1 cellular context compared by ENCODE assay signal in the genomic region with DNA sequence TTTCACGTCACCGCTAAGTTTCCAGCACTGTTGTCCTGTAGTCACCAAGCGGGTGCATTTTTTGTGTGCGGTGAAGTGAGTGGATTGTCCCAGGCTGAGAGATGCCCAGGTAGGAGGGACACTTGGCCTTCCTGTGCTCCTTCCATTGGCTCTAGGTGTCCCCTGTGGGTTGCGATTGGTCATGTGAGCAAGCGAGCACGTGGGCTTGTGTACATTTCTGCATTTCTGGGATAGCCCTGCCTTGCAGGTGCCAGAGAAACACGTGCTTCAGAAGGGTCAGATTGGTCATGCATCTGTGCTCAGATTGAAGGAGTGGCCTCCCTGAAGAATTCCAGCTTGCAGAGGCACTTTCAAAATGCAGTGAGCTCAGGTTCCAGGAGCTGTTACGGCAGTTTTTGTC.
TF ChIP-seq lines count a peak whose summit lies in the region.

No MANE protein-coding gene starts in this region.

TF ChIP-seq in HepG2, 621 proteins besides CTCF, POLR2A, EP300 and RAD21 (continued from another document and continues in another):
- TF ChIP-seq, protein P1, sequence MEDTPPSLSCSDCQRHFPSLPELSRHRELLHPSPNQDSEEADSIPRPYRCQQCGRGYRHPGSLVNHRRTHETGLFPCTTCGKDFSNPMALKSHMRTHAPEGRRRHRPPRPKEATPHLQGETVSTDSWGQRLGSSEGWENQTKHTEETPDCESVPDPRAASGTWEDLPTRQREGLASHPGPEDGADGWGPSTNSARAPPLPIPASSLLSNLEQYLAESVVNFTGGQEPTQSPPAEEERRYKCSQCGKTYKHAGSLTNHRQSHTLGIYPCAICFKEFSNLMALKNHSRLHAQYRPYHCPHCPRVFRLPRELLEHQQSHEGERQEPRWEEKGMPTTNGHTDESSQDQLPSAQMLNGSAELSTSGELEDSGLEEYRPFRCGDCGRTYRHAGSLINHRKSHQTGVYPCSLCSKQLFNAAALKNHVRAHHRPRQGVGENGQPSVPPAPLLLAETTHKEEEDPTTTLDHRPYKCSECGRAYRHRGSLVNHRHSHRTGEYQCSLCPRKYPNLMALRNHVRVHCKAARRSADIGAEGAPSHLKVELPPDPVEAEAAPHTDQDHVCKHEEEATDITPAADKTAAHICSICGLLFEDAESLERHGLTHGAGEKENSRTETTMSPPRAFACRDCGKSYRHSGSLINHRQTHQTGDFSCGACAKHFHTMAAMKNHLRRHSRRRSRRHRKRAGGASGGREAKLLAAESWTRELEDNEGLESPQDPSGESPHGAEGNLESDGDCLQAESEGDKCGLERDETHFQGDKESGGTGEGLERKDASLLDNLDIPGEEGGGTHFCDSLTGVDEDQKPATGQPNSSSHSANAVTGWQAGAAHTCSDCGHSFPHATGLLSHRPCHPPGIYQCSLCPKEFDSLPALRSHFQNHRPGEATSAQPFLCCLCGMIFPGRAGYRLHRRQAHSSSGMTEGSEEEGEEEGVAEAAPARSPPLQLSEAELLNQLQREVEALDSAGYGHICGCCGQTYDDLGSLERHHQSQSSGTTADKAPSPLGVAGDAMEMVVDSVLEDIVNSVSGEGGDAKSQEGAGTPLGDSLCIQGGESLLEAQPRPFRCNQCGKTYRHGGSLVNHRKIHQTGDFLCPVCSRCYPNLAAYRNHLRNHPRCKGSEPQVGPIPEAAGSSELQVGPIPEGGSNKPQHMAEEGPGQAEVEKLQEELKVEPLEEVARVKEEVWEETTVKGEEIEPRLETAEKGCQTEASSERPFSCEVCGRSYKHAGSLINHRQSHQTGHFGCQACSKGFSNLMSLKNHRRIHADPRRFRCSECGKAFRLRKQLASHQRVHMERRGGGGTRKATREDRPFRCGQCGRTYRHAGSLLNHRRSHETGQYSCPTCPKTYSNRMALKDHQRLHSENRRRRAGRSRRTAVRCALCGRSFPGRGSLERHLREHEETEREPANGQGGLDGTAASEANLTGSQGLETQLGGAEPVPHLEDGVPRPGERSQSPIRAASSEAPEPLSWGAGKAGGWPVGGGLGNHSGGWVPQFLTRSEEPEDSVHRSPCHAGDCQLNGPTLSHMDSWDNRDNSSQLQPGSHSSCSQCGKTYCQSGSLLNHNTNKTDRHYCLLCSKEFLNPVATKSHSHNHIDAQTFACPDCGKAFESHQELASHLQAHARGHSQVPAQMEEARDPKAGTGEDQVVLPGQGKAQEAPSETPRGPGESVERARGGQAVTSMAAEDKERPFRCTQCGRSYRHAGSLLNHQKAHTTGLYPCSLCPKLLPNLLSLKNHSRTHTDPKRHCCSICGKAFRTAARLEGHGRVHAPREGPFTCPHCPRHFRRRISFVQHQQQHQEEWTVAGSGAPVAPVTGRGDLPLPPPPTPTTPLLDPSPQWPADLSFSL (CRISPR knock-in tag; IDR thresholded peaks at IDR 0.05), result no peak
- 0 out of 2 replicates have a peak, but pooled peaks have one; percentile 42 for TF ChIP-seq ZNF501 (CRISPR knock-in tag; IDR thresholded peaks at IDR 0.05)
- TF ChIP-seq HIVEP1 (CRISPR knock-in tag; IDR thresholded peaks at IDR 0.05), result 0 out of 2 replicates have a peak, but pooled peaks have one; percentile 23
- no peak for TF ChIP-seq ZSCAN25 (CRISPR knock-in tag; IDR thresholded peaks at IDR 0.05)
- TF ChIP-seq FOXA3 (CRISPR knock-in tag; IDR thresholded peaks at IDR 0.05), result peak; percentile 72
- TF ChIP-seq ZNF253 (CRISPR knock-in tag; IDR thresholded peaks at IDR 0.05; ENCODE audit: borderline replicate concordance), result no peak
- TF ChIP-seq KDM5B (CRISPR knock-in tag; IDR thresholded peaks at IDR 0.05; ENCODE audit: borderline replicate concordance), result 0 out of 2 replicates have a peak, but pooled peaks have one; percentile 17
- TF ChIP-seq ZNF75D (CRISPR knock-in tag; IDR thresholded peaks at IDR 0.05; ENCODE audit: borderline replicate concordance), result no peak
- TF ChIP-seq, protein P2, sequence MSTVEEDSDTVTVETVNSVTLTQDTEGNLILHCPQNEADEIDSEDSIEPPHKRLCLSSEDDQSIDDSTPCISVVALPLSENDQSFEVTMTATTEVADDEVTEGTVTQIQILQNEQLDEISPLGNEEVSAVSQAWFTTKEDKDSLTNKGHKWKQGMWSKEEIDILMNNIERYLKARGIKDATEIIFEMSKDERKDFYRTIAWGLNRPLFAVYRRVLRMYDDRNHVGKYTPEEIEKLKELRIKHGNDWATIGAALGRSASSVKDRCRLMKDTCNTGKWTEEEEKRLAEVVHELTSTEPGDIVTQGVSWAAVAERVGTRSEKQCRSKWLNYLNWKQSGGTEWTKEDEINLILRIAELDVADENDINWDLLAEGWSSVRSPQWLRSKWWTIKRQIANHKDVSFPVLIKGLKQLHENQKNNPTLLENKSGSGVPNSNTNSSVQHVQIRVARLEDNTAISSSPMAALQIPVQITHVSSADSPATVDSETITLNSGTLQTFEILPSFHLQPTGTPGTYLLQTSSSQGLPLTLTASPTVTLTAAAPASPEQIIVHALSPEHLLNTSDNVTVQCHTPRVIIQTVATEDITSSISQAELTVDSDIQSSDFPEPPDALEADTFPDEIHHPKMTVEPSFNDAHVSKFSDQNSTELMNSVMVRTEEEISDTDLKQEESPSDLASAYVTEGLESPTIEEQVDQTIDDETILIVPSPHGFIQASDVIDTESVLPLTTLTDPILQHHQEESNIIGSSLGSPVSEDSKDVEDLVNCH (CRISPR knock-in tag; IDR thresholded peaks at IDR 0.05), result no peak
- TF ChIP-seq CBX5 (CRISPR knock-in tag; IDR thresholded peaks at IDR 0.05; ENCODE audit: borderline replicate concordance), result 0 out of 2 replicates have a peak, but pooled peaks have one; percentile 21
- TF ChIP-seq, protein P3, sequence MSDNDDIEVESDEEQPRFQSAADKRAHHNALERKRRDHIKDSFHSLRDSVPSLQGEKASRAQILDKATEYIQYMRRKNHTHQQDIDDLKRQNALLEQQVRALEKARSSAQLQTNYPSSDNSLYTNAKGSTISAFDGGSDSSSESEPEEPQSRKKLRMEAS (IDR thresholded peaks at IDR 0.05), result peak; percentile 92
- no peak for TF ChIP-seq SP4 (CRISPR knock-in tag; IDR thresholded peaks at IDR 0.05)
- no peak for TF ChIP-seq SP1 (IDR thresholded peaks at IDR 0.05)
- no peak for TF ChIP-seq SP1 (CRISPR knock-in tag; IDR thresholded peaks at IDR 0.05)
- TF ChIP-seq SMC3 (IDR thresholded peaks at IDR 0.05; ENCODE audit: low read length), result no peak
- TF ChIP-seq PCBP2 (optimal IDR thresholded peaks at IDR 0.05; ENCODE audit: low read depth, low read length, poor library complexity, severe bottlenecking), result no peak
- no peak for TF ChIP-seq SP140L (CRISPR knock-in tag; IDR thresholded peaks at IDR 0.05; ENCODE audit: borderline replicate concordance)
- TF ChIP-seq SIN3B (IDR thresholded peaks at IDR 0.05; ENCODE audit: low read length), result no peak
- no peak for TF ChIP-seq ZNF7 (CRISPR knock-in tag; IDR thresholded peaks at IDR 0.05)
- TF ChIP-seq GATAD1 (CRISPR knock-in tag; IDR thresholded peaks at IDR 0.05), result 0 out of 2 replicates have a peak, but pooled peaks have one; percentile 45
- TF ChIP-seq, protein P4, sequence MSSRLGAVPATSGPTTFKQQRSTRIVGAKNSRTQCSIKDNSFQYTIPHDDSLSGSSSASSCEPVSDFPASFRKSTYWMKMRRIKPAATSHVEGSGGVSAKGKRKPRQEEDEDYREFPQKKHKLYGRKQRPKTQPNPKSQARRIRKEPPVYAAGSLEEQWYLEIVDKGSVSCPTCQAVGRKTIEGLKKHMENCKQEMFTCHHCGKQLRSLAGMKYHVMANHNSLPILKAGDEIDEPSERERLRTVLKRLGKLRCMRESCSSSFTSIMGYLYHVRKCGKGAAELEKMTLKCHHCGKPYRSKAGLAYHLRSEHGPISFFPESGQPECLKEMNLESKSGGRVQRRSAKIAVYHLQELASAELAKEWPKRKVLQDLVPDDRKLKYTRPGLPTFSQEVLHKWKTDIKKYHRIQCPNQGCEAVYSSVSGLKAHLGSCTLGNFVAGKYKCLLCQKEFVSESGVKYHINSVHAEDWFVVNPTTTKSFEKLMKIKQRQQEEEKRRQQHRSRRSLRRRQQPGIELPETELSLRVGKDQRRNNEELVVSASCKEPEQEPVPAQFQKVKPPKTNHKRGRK (CRISPR knock-in tag; IDR thresholded peaks at IDR 0.05), result no peak
- TF ChIP-seq FOXA1 (IDR thresholded peaks at IDR 0.05), result no peak
- peak; percentile 93 for TF ChIP-seq FOXA1 (CRISPR knock-in tag; IDR thresholded peaks at IDR 0.05)
- TF ChIP-seq, protein P5, sequence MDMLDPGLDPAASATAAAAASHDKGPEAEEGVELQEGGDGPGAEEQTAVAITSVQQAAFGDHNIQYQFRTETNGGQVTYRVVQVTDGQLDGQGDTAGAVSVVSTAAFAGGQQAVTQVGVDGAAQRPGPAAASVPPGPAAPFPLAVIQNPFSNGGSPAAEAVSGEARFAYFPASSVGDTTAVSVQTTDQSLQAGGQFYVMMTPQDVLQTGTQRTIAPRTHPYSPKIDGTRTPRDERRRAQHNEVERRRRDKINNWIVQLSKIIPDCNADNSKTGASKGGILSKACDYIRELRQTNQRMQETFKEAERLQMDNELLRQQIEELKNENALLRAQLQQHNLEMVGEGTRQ (IDR thresholded peaks at IDR 0.05; ENCODE audit: low read depth, low read length), result peak; percentile 88
- TF ChIP-seq, protein P5 (CRISPR knock-in tag; IDR thresholded peaks at IDR 0.05; ENCODE audit: borderline replicate concordance), result peak; percentile 77; the same call in 1 of the 2 replicates
- no peak for TF ChIP-seq ZNF570 (CRISPR knock-in tag; IDR thresholded peaks at IDR 0.05; ENCODE audit: borderline replicate concordance)
- no peak for TF ChIP-seq SP5 (CRISPR knock-in tag; IDR thresholded peaks at IDR 0.05; ENCODE audit: borderline replicate concordance, low read depth)
- TF ChIP-seq, protein P6, sequence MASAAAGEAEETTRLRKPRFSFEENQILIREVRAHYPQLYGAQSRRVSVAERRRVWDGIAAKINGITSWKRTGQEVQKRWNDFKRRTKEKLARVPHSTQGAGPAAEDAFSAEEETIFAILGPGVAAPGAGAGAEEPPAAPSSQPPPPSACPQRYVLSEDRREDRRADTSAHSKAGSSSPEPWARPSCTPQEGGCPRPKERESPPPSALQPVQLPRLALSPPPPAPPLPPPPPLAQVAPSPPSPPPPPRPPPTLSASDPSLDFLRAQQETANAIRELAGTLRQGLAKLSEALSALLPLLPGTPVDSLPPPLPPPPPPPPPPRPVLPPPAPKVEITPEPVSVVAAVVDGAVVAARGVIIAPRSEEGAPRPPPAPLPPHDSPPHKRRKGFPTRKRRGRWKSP (CRISPR knock-in tag; IDR thresholded peaks at IDR 0.05), result no peak
- no peak for TF ChIP-seq HNRNPUL1 (IDR thresholded peaks at IDR 0.05; ENCODE audit: low read depth, low read length)
- no peak for TF ChIP-seq ZNF839 (CRISPR knock-in tag; IDR thresholded peaks at IDR 0.05; ENCODE audit: borderline replicate concordance)
- TF ChIP-seq PAX8 (CRISPR knock-in tag; IDR thresholded peaks at IDR 0.05; ENCODE audit: borderline replicate concordance), result no peak
- TF ChIP-seq NFE2L1 (CRISPR knock-in tag; IDR thresholded peaks at IDR 0.05; ENCODE audit: borderline replicate concordance), result no peak
- no peak for TF ChIP-seq RFX1 (IDR thresholded peaks at IDR 0.05)
- peak; percentile 58; the same call in 1 of the 2 replicates for TF ChIP-seq MXD4 (CRISPR knock-in tag; IDR thresholded peaks at IDR 0.05)
- TF ChIP-seq HDAC6 (IDR thresholded peaks at IDR 0.05; ENCODE audit: low read depth, low read length), result no peak
- peak; percentile 64; the same call in 1 of the 2 replicates for TF ChIP-seq KAT8 (CRISPR knock-in tag; IDR thresholded peaks at IDR 0.05)
- TF ChIP-seq CREB1 (IDR thresholded peaks at IDR 0.05), result peak; percentile 49
- no peak for TF ChIP-seq CREB1 (CRISPR knock-in tag; IDR thresholded peaks at IDR 0.05)
- no peak for TF ChIP-seq ZNF678 (CRISPR knock-in tag; IDR thresholded peaks at IDR 0.05)
- TF ChIP-seq, protein P7, sequence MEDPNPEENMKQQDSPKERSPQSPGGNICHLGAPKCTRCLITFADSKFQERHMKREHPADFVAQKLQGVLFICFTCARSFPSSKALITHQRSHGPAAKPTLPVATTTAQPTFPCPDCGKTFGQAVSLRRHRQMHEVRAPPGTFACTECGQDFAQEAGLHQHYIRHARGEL (CRISPR knock-in tag; IDR thresholded peaks at IDR 0.05), result no peak
- peak; percentile 59 for TF ChIP-seq NFYC (CRISPR knock-in tag; IDR thresholded peaks at IDR 0.05)
- TF ChIP-seq YEATS2 (CRISPR knock-in tag; IDR thresholded peaks at IDR 0.05; ENCODE audit: borderline replicate concordance), result 0 out of 2 replicates have a peak, but pooled peaks have one; percentile 19
- TF ChIP-seq NR2F6 (IDR thresholded peaks at IDR 0.05), result no peak
- peak; percentile 38; the same call in 1 of the 2 replicates for TF ChIP-seq NR2F6 (CRISPR knock-in tag; IDR thresholded peaks at IDR 0.05)
- no peak for TF ChIP-seq CBX2 (IDR thresholded peaks at IDR 0.05; ENCODE audit: low read depth, low read length)
- TF ChIP-seq CBX2 (CRISPR knock-in tag; IDR thresholded peaks at IDR 0.05; ENCODE audit: low read depth), result no peak
- no peak for TF ChIP-seq EEA1 (CRISPR knock-in tag; IDR thresholded peaks at IDR 0.05; ENCODE audit: borderline replicate concordance)
- 0 out of 2 replicates have a peak, but pooled peaks have one; percentile 10 for TF ChIP-seq RARA (CRISPR knock-in tag; IDR thresholded peaks at IDR 0.05)
- TF ChIP-seq, protein P8, sequence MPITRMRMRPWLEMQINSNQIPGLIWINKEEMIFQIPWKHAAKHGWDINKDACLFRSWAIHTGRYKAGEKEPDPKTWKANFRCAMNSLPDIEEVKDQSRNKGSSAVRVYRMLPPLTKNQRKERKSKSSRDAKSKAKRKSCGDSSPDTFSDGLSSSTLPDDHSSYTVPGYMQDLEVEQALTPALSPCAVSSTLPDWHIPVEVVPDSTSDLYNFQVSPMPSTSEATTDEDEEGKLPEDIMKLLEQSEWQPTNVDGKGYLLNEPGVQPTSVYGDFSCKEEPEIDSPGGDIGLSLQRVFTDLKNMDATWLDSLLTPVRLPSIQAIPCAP (CRISPR knock-in tag; IDR thresholded peaks at IDR 0.05; ENCODE audit: low read depth), result no peak
- TF ChIP-seq TP53 (CRISPR knock-in tag; conservative IDR thresholded peaks at IDR 0.05), result no peak
- TF ChIP-seq NFYB (CRISPR knock-in tag; IDR thresholded peaks at IDR 0.05), result peak; percentile 71
- 0 out of 2 replicates have a peak, but pooled peaks have one; percentile 53 for TF ChIP-seq ZMYM4 (CRISPR knock-in tag; IDR thresholded peaks at IDR 0.05)
- TF ChIP-seq, protein P9, sequence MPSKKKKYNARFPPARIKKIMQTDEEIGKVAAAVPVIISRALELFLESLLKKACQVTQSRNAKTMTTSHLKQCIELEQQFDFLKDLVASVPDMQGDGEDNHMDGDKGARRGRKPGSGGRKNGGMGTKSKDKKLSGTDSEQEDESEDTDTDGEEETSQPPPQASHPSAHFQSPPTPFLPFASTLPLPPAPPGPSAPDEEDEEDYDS (CRISPR knock-in tag; IDR thresholded peaks at IDR 0.05), result no peak
